ENCODE assay signal across 1 cellular context in the genomic region with DNA sequence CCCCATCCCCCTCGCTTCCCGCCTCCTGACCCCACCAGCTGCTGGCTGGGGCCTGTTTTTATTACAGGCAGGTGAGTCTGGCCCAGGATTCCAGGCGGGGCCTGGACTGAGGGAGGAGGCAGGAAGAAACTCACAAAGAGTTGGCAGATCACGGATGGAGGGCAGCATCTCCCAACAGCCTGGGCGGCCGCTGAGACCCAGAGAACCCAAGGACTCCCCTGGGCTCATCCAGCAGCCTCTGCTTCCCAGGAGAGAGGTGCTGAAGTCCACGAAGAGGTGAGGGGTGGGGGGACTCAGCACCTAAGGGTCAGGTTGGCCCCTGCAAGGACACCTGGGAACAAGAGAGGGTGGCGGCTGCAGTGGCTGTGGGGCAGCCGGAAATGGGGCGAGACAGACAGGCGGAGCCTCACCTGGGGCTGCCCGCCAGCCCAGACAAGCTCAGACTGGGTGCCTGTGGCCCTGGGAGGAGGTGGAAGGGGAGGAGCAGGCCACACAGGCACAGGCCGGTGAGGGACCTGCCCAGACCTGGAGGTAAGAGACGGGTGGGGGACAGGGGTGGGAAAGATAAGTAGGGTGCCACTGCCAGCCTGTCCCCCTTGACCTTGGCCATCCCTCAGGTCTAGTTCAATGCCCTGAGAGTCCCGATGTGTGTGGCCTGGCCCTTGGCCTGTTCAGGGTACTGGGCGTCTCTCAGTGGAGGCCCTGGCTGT.
TF ChIP-seq lines count a peak whose summit lies in the region.

No MANE protein-coding gene starts in this region.

TF ChIP-seq in HepG2, 621 proteins besides CTCF, POLR2A, EP300 and RAD21 (continued from another document and continues in another):
- TF ChIP-seq, protein P1, sequence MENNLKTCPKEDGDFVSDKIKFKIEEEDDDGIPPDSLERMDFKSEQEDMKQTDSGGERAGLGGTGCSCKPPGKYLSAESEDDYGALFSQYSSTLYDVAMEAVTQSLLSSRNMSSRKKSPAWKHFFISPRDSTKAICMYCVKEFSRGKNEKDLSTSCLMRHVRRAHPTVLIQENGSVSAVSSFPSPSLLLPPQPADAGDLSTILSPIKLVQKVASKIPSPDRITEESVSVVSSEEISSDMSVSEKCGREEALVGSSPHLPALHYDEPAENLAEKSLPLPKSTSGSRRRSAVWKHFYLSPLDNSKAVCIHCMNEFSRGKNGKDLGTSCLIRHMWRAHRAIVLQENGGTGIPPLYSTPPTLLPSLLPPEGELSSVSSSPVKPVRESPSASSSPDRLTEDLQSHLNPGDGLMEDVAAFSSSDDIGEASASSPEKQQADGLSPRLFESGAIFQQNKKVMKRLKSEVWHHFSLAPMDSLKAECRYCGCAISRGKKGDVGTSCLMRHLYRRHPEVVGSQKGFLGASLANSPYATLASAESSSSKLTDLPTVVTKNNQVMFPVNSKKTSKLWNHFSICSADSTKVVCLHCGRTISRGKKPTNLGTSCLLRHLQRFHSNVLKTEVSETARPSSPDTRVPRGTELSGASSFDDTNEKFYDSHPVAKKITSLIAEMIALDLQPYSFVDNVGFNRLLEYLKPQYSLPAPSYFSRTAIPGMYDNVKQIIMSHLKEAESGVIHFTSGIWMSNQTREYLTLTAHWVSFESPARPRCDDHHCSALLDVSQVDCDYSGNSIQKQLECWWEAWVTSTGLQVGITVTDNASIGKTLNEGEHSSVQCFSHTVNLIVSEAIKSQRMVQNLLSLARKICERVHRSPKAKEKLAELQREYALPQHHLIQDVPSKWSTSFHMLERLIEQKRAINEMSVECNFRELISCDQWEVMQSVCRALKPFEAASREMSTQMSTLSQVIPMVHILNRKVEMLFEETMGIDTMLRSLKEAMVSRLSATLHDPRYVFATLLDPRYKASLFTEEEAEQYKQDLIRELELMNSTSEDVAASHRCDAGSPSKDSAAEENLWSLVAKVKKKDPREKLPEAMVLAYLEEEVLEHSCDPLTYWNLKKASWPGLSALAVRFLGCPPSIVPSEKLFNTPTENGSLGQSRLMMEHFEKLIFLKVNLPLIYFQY (CRISPR knock-in tag; IDR thresholded peaks at IDR 0.05; ENCODE audit: borderline replicate concordance) = peak; percentile 61; the same call in 1 of the 2 replicates
- TF ChIP-seq GABPB1 (CRISPR knock-in tag; IDR thresholded peaks at IDR 0.05) (peak; percentile 79), NRL (CRISPR knock-in tag; IDR thresholded peaks at IDR 0.05; ENCODE audit: borderline replicate concordance) (peak; percentile 84; the same call in 1 of the 2 replicates), YY1 (IDR thresholded peaks at IDR 0.05; ENCODE audit: insufficient read depth, insufficient replicate concordance, low read depth, low read length) (peak; percentile 28), ZNF550 (CRISPR knock-in tag; IDR thresholded peaks at IDR 0.05; ENCODE audit: borderline replicate concordance) (0 out of 2 replicates have a peak, but pooled peaks have one; percentile 39), ZNF335 (CRISPR knock-in tag; IDR thresholded peaks at IDR 0.05) (no peak), NFATC3 (CRISPR knock-in tag; IDR thresholded peaks at IDR 0.05) (peak; percentile 87; the same call in 1 of the 2 replicates), ZBTB42 (CRISPR knock-in tag; IDR thresholded peaks at IDR 0.05) (0 out of 2 replicates have a peak, but pooled peaks have one; percentile 49), RCOR2 (CRISPR knock-in tag; IDR thresholded peaks at IDR 0.05) (0 out of 2 replicates have a peak, but pooled peaks have one; percentile 22), ZNF124 (CRISPR knock-in tag; IDR thresholded peaks at IDR 0.05) (0 out of 2 replicates have a peak, but pooled peaks have one; percentile 27), ZNF549 (CRISPR knock-in tag; IDR thresholded peaks at IDR 0.05) (no peak), ELF3 (CRISPR knock-in tag; IDR thresholded peaks at IDR 0.05) (no peak), ARNT2 (CRISPR knock-in tag; IDR thresholded peaks at IDR 0.05; ENCODE audit: low read depth) (no peak), RAD51 (IDR thresholded peaks at IDR 0.05; ENCODE audit: borderline replicate concordance) (no peak), CBX5 (CRISPR knock-in tag; IDR thresholded peaks at IDR 0.05; ENCODE audit: borderline replicate concordance) (no peak)
- TF ChIP-seq, protein P2, sequence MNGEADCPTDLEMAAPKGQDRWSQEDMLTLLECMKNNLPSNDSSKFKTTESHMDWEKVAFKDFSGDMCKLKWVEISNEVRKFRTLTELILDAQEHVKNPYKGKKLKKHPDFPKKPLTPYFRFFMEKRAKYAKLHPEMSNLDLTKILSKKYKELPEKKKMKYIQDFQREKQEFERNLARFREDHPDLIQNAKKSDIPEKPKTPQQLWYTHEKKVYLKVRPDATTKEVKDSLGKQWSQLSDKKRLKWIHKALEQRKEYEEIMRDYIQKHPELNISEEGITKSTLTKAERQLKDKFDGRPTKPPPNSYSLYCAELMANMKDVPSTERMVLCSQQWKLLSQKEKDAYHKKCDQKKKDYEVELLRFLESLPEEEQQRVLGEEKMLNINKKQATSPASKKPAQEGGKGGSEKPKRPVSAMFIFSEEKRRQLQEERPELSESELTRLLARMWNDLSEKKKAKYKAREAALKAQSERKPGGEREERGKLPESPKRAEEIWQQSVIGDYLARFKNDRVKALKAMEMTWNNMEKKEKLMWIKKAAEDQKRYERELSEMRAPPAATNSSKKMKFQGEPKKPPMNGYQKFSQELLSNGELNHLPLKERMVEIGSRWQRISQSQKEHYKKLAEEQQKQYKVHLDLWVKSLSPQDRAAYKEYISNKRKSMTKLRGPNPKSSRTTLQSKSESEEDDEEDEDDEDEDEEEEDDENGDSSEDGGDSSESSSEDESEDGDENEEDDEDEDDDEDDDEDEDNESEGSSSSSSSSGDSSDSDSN (CRISPR knock-in tag; IDR thresholded peaks at IDR 0.05) = peak; percentile 56; the same call in 1 of the 2 replicates
- TF ChIP-seq, protein P3, sequence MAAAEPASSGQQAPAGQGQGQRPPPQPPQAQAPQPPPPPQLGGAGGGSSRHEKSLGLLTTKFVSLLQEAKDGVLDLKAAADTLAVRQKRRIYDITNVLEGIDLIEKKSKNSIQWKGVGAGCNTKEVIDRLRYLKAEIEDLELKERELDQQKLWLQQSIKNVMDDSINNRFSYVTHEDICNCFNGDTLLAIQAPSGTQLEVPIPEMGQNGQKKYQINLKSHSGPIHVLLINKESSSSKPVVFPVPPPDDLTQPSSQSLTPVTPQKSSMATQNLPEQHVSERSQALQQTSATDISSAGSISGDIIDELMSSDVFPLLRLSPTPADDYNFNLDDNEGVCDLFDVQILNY (CRISPR knock-in tag; conservative IDR thresholded peaks at IDR 0.05) = 0 out of 2 replicates have a peak, but pooled peaks have one; percentile 21
- TF ChIP-seq, protein P4, sequence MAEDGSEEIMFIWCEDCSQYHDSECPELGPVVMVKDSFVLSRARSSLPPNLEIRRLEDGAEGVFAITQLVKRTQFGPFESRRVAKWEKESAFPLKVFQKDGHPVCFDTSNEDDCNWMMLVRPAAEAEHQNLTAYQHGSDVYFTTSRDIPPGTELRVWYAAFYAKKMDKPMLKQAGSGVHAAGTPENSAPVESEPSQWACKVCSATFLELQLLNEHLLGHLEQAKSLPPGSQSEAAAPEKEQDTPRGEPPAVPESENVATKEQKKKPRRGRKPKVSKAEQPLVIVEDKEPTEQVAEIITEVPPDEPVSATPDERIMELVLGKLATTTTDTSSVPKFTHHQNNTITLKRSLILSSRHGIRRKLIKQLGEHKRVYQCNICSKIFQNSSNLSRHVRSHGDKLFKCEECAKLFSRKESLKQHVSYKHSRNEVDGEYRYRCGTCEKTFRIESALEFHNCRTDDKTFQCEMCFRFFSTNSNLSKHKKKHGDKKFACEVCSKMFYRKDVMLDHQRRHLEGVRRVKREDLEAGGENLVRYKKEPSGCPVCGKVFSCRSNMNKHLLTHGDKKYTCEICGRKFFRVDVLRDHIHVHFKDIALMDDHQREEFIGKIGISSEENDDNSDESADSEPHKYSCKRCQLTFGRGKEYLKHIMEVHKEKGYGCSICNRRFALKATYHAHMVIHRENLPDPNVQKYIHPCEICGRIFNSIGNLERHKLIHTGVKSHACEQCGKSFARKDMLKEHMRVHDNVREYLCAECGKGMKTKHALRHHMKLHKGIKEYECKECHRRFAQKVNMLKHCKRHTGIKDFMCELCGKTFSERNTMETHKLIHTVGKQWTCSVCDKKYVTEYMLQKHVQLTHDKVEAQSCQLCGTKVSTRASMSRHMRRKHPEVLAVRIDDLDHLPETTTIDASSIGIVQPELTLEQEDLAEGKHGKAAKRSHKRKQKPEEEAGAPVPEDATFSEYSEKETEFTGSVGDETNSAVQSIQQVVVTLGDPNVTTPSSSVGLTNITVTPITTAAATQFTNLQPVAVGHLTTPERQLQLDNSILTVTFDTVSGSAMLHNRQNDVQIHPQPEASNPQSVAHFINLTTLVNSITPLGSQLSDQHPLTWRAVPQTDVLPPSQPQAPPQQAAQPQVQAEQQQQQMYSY (CRISPR knock-in tag; IDR thresholded peaks at IDR 0.05) = no peak
- TF ChIP-seq, protein P5, sequence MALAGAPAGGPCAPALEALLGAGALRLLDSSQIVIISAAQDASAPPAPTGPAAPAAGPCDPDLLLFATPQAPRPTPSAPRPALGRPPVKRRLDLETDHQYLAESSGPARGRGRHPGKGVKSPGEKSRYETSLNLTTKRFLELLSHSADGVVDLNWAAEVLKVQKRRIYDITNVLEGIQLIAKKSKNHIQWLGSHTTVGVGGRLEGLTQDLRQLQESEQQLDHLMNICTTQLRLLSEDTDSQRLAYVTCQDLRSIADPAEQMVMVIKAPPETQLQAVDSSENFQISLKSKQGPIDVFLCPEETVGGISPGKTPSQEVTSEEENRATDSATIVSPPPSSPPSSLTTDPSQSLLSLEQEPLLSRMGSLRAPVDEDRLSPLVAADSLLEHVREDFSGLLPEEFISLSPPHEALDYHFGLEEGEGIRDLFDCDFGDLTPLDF (CRISPR knock-in tag; IDR thresholded peaks at IDR 0.05) = no peak
- TF ChIP-seq, protein P6, sequence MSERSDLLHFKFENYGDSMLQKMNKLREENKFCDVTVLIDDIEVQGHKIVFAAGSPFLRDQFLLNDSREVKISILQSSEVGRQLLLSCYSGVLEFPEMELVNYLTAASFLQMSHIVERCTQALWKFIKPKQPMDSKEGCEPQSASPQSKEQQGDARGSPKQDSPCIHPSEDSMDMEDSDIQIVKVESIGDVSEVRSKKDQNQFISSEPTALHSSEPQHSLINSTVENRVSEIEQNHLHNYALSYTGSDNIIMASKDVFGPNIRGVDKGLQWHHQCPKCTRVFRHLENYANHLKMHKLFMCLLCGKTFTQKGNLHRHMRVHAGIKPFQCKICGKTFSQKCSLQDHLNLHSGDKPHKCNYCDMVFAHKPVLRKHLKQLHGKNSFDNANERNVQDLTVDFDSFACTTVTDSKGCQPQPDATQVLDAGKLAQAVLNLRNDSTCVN (CRISPR knock-in tag; IDR thresholded peaks at IDR 0.05; ENCODE audit: borderline replicate concordance) = no peak
- TF ChIP-seq, protein P7, sequence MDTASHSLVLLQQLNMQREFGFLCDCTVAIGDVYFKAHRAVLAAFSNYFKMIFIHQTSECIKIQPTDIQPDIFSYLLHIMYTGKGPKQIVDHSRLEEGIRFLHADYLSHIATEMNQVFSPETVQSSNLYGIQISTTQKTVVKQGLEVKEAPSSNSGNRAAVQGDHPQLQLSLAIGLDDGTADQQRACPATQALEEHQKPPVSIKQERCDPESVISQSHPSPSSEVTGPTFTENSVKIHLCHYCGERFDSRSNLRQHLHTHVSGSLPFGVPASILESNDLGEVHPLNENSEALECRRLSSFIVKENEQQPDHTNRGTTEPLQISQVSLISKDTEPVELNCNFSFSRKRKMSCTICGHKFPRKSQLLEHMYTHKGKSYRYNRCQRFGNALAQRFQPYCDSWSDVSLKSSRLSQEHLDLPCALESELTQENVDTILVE (CRISPR knock-in tag; IDR thresholded peaks at IDR 0.05) = no peak
- TF ChIP-seq, protein P8, sequence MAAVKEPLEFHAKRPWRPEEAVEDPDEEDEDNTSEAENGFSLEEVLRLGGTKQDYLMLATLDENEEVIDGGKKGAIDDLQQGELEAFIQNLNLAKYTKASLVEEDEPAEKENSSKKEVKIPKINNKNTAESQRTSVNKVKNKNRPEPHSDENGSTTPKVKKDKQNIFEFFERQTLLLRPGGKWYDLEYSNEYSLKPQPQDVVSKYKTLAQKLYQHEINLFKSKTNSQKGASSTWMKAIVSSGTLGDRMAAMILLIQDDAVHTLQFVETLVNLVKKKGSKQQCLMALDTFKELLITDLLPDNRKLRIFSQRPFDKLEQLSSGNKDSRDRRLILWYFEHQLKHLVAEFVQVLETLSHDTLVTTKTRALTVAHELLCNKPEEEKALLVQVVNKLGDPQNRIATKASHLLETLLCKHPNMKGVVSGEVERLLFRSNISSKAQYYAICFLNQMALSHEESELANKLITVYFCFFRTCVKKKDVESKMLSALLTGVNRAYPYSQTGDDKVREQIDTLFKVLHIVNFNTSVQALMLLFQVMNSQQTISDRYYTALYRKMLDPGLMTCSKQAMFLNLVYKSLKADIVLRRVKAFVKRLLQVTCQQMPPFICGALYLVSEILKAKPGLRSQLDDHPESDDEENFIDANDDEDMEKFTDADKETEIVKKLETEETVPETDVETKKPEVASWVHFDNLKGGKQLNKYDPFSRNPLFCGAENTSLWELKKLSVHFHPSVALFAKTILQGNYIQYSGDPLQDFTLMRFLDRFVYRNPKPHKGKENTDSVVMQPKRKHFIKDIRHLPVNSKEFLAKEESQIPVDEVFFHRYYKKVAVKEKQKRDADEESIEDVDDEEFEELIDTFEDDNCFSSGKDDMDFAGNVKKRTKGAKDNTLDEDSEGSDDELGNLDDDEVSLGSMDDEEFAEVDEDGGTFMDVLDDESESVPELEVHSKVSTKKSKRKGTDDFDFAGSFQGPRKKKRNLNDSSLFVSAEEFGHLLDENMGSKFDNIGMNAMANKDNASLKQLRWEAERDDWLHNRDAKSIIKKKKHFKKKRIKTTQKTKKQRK (IDR thresholded peaks at IDR 0.05; ENCODE audit: low read length) = no peak
- TF ChIP-seq, protein P9, sequence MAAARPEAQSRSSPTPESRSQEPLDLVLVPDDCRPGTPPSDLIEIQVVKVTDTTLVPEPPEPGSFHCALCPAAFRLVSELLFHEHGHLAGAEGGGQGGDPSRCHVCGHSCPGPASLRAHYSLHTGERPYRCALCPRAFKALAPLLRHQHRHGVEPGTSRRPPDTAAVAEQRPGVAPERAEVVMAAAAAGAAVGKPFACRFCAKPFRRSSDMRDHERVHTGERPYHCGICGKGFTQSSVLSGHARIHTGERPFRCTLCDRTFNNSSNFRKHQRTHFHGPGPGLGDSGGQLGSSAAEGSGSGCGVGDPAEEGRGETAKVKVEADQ (CRISPR knock-in tag; IDR thresholded peaks at IDR 0.05; ENCODE audit: borderline replicate concordance) = no peak
- TF ChIP-seq, protein P10, sequence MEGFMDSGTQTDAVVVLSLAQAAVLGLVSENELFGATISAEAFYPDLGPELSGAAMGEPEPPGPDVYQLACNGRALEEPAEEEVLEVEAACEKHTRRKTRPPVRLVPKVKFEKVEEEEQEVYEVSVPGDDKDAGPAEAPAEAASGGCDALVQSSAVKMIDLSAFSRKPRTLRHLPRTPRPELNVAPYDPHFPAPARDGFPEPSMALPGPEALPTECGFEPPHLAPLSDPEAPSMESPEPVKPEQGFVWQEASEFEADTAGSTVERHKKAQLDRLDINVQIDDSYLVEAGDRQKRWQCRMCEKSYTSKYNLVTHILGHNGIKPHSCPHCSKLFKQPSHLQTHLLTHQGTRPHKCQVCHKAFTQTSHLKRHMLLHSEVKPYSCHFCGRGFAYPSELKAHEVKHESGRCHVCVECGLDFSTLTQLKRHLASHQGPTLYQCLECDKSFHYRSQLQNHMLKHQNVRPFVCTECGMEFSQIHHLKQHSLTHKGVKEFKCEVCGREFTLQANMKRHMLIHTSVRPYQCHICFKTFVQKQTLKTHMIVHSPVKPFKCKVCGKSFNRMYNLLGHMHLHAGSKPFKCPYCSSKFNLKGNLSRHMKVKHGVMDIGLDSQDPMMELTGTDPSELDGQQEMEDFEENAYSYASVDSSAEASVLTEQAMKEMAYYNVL (CRISPR knock-in tag; IDR thresholded peaks at IDR 0.05; ENCODE audit: borderline replicate concordance) = no peak
